In genomic region chr19:3100747-3101730, GRCh38 we compare ENCODE assay signal across 16 cellular contexts. TPM values are rescaled to one million over a fixed set of nuclear protein-coding genes. Genes with fewer than 3 reads are reported as not detected.
DNase-seq lines count a peak whose midpoint lies in the region; ATAC-seq and TF ChIP-seq lines count a peak whose summit lies in the region.
"Had no signal": no experiment of that assay in that cellular context is flagged by ENCODE, and none has a peak within 500 bp of the region (broad histone marks: within the 10 kb centered on the region; RNA-seq: fewer than 3 reads in every experiment).

No MANE protein-coding gene starts in this region.

- H3K9me3 Mint-ChIP-seq in osteocyte (ENCODE audit: unreplicated experiment): no peaks in the 10 kb centered on the region
- H3K9me3 Mint-ChIP-seq: CD8-positive, alpha-beta T cell; HFFc6 had no signal

- H3K79me2 ChIP-seq in osteoblast (ENCODE audit: insufficient read depth, low read length): peaks cover 96% of the 10 kb centered on the region

- H3K4me3 ChIP-seq in BE2C (ENCODE audit: low read depth, low read length) (no peak overlapping the region), HEK293 (ENCODE audit: low read depth, low read length) (no peak overlapping the region), osteoblast (ENCODE audit: insufficient read depth, low read length) (no peak overlapping the region)

- no peak overlapping the region for H3K4me2 ChIP-seq in osteoblast (ENCODE audit: insufficient read depth, low read length)

- H3K27me3 Mint-ChIP-seq in osteocyte (ENCODE audit: unreplicated experiment): no peaks in the 10 kb centered on the region

- DNase-seq in BE2C (peak; percentile 50), epidermal melanocyte (ENCODE audit: insufficient read length, low spot score) (peak; percentile 1), osteoblast (ENCODE audit: insufficient read length, low spot score, missing footprints) (peak; percentile 80), occipital lobe (lab: John Stamatoyannopoulos, UW) (no peak), osteocyte (ENCODE audit: extremely low spot score, unreplicated experiment) (no peak)
- DNase-seq: AML-193; CD8-positive, alpha-beta T cell; DND-41; GDM1; HFFc6; Karpas-422; NCI-H1930; NCI-H2171 treated with DMSO at 0.1 percent for 48 hours; Peyer's patch had no signal

- H3K4me3 Mint-ChIP-seq in osteocyte (ENCODE audit: unreplicated experiment): no peak overlapping the region
- H3K4me3 Mint-ChIP-seq: CD8-positive, alpha-beta T cell; HFFc6 had no signal

- no peaks in the 10 kb centered on the region for H3K27me3 ChIP-seq in BE2C
- H3K27me3 ChIP-seq in osteoblast (ENCODE audit: insufficient read depth, low read length): no peaks in the 10 kb centered on the region
- H3K27me3 ChIP-seq: Peyer's patch had no signal

- no peaks in the 10 kb centered on the region for H3K36me3 Mint-ChIP-seq in osteocyte (ENCODE audit: unreplicated experiment)
- H3K36me3 Mint-ChIP-seq: CD8-positive, alpha-beta T cell had no signal

- POLR2A ChIA-PET in HEK293 (lab: Yijun Ruan, JAX): no interaction called here

- peaks cover 21% of the 10 kb centered on the region for H3K4me1 ChIP-seq in BE2C
- peaks cover 6% of the 10 kb centered on the region; the same call in 1 of the 2 replicates for H3K4me1 ChIP-seq in HEK293 (ENCODE audit: control insufficient read depth, insufficient read depth, low read length)
- H3K4me1 ChIP-seq in osteoblast (ENCODE audit: insufficient read depth, low read length): peaks cover 34% of the 10 kb centered on the region

- CTCF ChIA-PET in HEK293 (lab: Yijun Ruan, JAX): interaction anchor here (0.6 to 1.9 kb wide), 5 partner anchors 8 to 1055 kb away, joined by 3 to 6 read pairs (median 4); no protein-coding TSS in a partner anchor

- peaks cover 50% of the 10 kb centered on the region for H3K4me1 Mint-ChIP-seq in osteocyte (ENCODE audit: unreplicated experiment)

- TF ChIP-seq CTCF in BE2C (IDR thresholded peaks at IDR 0.05; ENCODE audit: low read depth, low read length) (no peak), HEK293 (tag by site-specific recombination; IDR thresholded peaks at IDR 0.05) (no peak), osteoblast (IDR thresholded peaks at IDR 0.05; ENCODE audit: extremely low read depth, low read depth, low read length) (no peak), osteocyte (IDR thresholded peaks at IDR 0.05) (no peak)

- H2AFZ ChIP-seq in osteoblast (ENCODE audit: low read length): no peak overlapping the region

- H4K20me1 ChIP-seq in osteoblast (ENCODE audit: insufficient read depth, low read length): peaks cover 81% of the 10 kb centered on the region

- no peak overlapping the region for H3K27ac ChIP-seq in HEK293 (ENCODE audit: extremely low read depth, low read depth, low read length)
- H3K27ac ChIP-seq in osteoblast (ENCODE audit: low read depth, low read length): no peak overlapping the region

- H3K9me3 ChIP-seq in BE2C (no peaks in the 10 kb centered on the region), HEK293 (ENCODE audit: control insufficient read depth, insufficient read depth, low read depth, low read length) (no peaks in the 10 kb centered on the region), osteoblast (ENCODE audit: low read depth, low read length) (no peaks in the 10 kb centered on the region)
- H3K9me3 ChIP-seq: Peyer's patch had no signal

- H3K27ac Mint-ChIP-seq in osteocyte (ENCODE audit: unreplicated experiment): no peak overlapping the region
- H3K27ac Mint-ChIP-seq: CD8-positive, alpha-beta T cell; HFFc6 had no signal

- no peak for ATAC-seq in GM19455 (IDR thresholded peaks at IDR 0.05; ENCODE audit: unreplicated experiment)
- ATAC-seq: CD8-positive, alpha-beta T cell had no signal

- H3K36me3 ChIP-seq in BE2C (no peaks in the 10 kb centered on the region), HEK293 (ENCODE audit: control insufficient read depth in 2 of 2, insufficient read depth in 1 of 2, low read length in 2 of 2) (no peaks in the 10 kb centered on the region), osteoblast (ENCODE audit: insufficient read depth, low read length) (no peaks in the 10 kb centered on the region)

TF ChIP-seq in HEK293, 187 proteins besides CTCF, POLR2A, EP300 and RAD21:
- no peak for TF ChIP-seq MEIS1 (CRISPR knock-in tag; IDR thresholded peaks at IDR 0.05; ENCODE audit: borderline replicate concordance)
- TF ChIP-seq ZNF169 (tag by site-specific recombination; IDR thresholded peaks at IDR 0.05): no peak
- peak; percentile 60; the same call in 1 of the 2 replicates for TF ChIP-seq ZFP69B (tag by site-specific recombination; IDR thresholded peaks at IDR 0.05)
- no peak for TF ChIP-seq SCRT2 (tag by site-specific recombination; IDR thresholded peaks at IDR 0.05)
- TF ChIP-seq, protein P1, sequence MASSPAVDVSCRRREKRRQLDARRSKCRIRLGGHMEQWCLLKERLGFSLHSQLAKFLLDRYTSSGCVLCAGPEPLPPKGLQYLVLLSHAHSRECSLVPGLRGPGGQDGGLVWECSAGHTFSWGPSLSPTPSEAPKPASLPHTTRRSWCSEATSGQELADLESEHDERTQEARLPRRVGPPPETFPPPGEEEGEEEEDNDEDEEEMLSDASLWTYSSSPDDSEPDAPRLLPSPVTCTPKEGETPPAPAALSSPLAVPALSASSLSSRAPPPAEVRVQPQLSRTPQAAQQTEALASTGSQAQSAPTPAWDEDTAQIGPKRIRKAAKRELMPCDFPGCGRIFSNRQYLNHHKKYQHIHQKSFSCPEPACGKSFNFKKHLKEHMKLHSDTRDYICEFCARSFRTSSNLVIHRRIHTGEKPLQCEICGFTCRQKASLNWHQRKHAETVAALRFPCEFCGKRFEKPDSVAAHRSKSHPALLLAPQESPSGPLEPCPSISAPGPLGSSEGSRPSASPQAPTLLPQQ (tag by site-specific recombination; IDR thresholded peaks at IDR 0.05): peak; percentile 39; the same call in 1 of the 2 replicates
TF ChIP-seq in HEK293: peak in this region for 2.

RNA-seq across cellular contexts. Expression of gene GNA11, which starts 6.9 kb away (rescaled TPM):
- 180 TPM for polyA plus RNA-seq in BE2C (2012; ENCODE audit: insufficient read depth, insufficient read length, low read depth)
- total RNA-seq in osteoblast (73.7 and 74.2 TPM in 2 replicates), occipital lobe (56.8 TPM), osteocyte (65.5 and 69.9 TPM in 2 replicates)

RNA-seq across cellular contexts. Expression of gene GNA15, which starts 34.8 kb away (rescaled TPM):
- 1.9 TPM for polyA plus RNA-seq in BE2C (2012; ENCODE audit: insufficient read depth, insufficient read length, low read depth)
- total RNA-seq in osteoblast (0.36 TPM in 1 of 2 replicates, not detected in the other), occipital lobe (1.9 TPM), osteocyte (not detected in 2 replicates)
- total RNA-seq: HFFc6 had no signal

RNA-seq across cellular contexts. Expression of gene TLE5, which starts 38.7 kb away (rescaled TPM):
- polyA plus RNA-seq in BE2C (2012; ENCODE audit: insufficient read depth, insufficient read length, low read depth): 1,091 TPM
- total RNA-seq in osteoblast (209 and 211 TPM in 2 replicates), occipital lobe (95.8 TPM), osteocyte (359 and 366 TPM in 2 replicates)

Comparison
In these comparisons a context has a peak if more than half of its experiments do, and no peak if none do; other contexts are left out.
1. DNase-seq: peak in BE2C (single experiment), epidermal melanocyte (single experiment) and osteoblast (single experiment); none in occipital lobe (single experiment) and osteocyte (single experiment).